In the genomic region with DNA sequence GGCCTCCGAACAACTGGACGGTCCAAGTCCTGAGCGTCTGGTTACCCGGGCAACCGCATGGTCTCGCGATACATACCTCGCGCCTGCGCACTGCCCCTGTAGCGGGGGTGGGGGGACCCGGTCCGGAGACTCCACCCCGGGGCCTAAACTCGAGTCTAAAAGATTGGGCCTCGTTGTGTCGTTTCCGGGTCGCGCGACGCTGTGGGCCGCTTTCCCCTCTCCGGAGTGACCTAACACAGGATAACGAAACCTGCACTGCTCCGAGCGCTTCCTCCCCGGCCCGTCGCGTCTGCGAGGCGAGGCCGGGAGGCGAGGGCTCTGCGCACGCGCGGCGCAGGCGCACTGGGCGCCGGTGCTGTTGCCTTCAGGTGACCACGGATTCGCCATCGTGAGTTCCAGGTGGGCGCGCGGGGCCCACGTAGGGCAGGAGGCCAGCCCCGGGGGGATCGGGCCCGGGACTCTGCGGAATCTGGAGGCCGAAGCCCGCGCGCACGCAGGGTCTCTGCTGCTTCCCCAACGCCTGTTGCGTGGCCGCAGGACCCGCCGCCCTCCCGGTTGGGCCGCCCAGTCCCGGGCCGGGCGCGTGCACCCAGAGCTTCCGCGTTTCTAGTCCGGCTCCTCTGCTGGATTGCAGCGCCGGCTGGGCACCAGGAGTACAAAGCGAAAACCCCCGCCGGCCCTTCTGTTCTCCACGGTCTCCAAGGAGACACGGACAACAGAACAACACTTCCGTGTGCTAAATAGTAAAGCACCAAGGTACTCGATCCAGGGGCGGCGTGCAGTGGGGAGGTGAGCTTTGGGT, we compare ENCODE assay signal across 1 cellular context.
A peak's percentile ranks its signal among the peaks of the same experiment; 100 is the strongest.
TF ChIP-seq lines count a peak whose summit lies in the region.

A gene with protein sequence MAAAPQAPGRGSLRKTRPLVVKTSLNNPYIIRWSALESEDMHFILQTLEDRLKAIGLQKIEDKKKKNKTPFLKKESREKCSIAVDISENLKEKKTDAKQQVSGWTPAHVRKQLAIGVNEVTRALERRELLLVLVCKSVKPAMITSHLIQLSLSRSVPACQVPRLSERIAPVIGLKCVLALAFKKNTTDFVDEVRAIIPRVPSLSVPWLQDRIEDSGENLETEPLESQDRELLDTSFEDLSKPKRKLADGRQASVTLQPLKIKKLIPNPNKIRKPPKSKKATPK (plus strand): TSS at position 345 of the 802 bp plus-strand sequence. CDS start 5,960 bp downstream, outside the sequence.

TF ChIP-seq in HepG2, 621 proteins besides CTCF, POLR2A, EP300 and RAD21 (continued from another document and continues in another):
- TF ChIP-seq ZNF337 (CRISPR knock-in tag; IDR thresholded peaks at IDR 0.05; ENCODE audit: borderline replicate concordance, low read depth) (peak; percentile 88; the same call in 1 of the 2 replicates), ZNF138 (CRISPR knock-in tag; IDR thresholded peaks at IDR 0.05; ENCODE audit: low read depth) (peak; percentile 92), FOXO4 (CRISPR knock-in tag; conservative IDR thresholded peaks at IDR 0.05) (0 out of 2 replicates have a peak, but pooled peaks have one; percentile 91), ZNF609 (CRISPR knock-in tag; IDR thresholded peaks at IDR 0.05; ENCODE audit: borderline replicate concordance) (peak; percentile 65; the same call in 1 of the 2 replicates), SMYD3 (CRISPR knock-in tag; IDR thresholded peaks at IDR 0.05) (peak; percentile 93; the same call in 1 of the 2 replicates), YEATS2 (CRISPR knock-in tag; IDR thresholded peaks at IDR 0.05; ENCODE audit: borderline replicate concordance) (peak; percentile 92), RFX1 (IDR thresholded peaks at IDR 0.05) (peak; percentile 94), MEIS1 (CRISPR knock-in tag; IDR thresholded peaks at IDR 0.05; ENCODE audit: borderline replicate concordance) (peak; percentile 84; the same call in 1 of the 2 replicates)
- TF ChIP-seq, protein P1, sequence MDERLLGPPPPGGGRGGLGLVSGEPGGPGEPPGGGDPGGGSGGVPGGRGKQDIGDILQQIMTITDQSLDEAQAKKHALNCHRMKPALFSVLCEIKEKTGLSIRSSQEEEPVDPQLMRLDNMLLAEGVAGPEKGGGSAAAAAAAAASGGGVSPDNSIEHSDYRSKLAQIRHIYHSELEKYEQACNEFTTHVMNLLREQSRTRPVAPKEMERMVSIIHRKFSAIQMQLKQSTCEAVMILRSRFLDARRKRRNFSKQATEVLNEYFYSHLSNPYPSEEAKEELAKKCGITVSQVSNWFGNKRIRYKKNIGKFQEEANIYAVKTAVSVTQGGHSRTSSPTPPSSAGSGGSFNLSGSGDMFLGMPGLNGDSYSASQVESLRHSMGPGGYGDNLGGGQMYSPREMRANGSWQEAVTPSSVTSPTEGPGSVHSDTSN (CRISPR knock-in tag; IDR thresholded peaks at IDR 0.05), result 0 out of 2 replicates have a peak, but pooled peaks have one; percentile 19
- TF ChIP-seq, protein P2, sequence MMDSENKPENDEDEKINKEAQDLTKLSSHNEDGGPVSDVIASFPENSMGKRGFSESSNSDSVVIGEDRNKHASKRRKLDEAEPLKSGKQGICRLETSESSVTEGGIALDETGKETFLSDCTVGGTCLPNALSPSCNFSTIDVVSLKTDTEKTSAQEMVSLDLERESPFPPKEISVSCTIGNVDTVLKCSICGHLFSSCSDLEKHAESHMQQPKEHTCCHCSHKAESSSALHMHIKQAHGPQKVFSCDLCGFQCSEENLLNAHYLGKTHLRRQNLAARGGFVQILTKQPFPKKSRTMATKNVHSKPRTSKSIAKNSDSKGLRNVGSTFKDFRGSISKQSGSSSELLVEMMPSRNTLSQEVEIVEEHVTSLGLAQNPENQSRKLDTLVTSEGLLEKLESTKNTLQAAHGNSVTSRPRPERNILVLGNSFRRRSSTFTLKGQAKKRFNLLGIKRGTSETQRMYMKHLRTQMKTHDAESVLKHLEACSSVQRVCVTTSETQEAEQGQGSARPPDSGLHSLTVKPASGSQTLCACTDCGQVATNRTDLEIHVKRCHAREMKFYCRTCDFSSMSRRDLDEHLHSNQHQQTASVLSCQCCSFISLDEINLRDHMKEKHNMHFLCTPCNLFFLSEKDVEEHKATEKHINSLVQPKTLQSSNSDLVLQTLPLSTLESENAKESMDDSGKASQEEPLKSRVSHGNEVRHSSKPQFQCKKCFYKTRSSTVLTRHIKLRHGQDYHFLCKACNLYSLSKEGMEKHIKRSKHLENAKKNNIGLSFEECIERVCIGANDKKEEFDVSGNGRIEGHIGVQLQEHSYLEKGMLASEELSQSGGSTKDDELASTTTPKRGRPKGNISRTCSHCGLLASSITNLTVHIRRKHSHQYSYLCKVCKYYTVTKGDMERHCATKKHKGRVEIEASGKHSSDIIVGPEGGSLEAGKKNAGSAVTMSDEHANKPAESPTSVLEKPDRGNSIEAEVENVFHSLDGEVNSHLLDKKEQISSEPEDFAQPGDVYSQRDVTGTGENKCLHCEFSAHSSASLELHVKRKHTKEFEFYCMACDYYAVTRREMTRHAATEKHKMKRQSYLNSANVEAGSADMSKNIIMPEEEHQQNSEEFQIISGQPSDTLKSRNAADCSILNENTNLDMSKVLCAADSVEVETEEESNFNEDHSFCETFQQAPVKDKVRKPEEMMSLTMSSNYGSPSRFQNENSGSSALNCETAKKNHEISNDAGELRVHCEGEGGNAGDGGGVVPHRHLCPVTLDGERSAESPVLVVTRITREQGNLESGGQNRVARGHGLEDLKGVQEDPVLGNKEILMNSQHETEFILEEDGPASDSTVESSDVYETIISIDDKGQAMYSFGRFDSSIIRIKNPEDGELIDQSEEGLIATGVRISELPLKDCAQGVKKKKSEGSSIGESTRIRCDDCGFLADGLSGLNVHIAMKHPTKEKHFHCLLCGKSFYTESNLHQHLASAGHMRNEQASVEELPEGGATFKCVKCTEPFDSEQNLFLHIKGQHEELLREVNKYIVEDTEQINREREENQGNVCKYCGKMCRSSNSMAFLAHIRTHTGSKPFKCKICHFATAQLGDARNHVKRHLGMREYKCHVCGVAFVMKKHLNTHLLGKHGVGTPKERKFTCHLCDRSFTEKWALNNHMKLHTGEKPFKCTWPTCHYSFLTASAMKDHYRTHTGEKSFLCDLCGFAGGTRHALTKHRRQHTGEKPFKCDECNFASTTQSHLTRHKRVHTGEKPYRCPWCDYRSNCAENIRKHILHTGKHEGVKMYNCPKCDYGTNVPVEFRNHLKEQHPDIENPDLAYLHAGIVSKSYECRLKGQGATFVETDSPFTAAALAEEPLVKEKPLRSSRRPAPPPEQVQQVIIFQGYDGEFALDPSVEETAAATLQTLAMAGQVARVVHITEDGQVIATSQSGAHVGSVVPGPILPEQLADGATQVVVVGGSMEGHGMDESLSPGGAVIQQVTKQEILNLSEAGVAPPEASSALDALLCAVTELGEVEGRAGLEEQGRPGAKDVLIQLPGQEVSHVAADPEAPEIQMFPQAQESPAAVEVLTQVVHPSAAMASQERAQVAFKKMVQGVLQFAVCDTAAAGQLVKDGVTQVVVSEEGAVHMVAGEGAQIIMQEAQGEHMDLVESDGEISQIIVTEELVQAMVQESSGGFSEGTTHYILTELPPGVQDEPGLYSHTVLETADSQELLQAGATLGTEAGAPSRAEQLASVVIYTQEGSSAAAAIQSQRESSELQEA (CRISPR knock-in tag; IDR thresholded peaks at IDR 0.05; ENCODE audit: not compliant biosample characterization), result peak; percentile 95
- TF ChIP-seq, protein P3, sequence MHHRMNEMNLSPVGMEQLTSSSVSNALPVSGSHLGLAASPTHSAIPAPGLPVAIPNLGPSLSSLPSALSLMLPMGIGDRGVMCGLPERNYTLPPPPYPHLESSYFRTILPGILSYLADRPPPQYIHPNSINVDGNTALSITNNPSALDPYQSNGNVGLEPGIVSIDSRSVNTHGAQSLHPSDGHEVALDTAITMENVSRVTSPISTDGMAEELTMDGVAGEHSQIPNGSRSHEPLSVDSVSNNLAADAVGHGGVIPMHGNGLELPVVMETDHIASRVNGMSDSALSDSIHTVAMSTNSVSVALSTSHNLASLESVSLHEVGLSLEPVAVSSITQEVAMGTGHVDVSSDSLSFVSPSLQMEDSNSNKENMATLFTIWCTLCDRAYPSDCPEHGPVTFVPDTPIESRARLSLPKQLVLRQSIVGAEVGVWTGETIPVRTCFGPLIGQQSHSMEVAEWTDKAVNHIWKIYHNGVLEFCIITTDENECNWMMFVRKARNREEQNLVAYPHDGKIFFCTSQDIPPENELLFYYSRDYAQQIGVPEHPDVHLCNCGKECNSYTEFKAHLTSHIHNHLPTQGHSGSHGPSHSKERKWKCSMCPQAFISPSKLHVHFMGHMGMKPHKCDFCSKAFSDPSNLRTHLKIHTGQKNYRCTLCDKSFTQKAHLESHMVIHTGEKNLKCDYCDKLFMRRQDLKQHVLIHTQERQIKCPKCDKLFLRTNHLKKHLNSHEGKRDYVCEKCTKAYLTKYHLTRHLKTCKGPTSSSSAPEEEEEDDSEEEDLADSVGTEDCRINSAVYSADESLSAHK (CRISPR knock-in tag; IDR thresholded peaks at IDR 0.05; ENCODE audit: borderline replicate concordance), result no peak
- TF ChIP-seq, protein P4, sequence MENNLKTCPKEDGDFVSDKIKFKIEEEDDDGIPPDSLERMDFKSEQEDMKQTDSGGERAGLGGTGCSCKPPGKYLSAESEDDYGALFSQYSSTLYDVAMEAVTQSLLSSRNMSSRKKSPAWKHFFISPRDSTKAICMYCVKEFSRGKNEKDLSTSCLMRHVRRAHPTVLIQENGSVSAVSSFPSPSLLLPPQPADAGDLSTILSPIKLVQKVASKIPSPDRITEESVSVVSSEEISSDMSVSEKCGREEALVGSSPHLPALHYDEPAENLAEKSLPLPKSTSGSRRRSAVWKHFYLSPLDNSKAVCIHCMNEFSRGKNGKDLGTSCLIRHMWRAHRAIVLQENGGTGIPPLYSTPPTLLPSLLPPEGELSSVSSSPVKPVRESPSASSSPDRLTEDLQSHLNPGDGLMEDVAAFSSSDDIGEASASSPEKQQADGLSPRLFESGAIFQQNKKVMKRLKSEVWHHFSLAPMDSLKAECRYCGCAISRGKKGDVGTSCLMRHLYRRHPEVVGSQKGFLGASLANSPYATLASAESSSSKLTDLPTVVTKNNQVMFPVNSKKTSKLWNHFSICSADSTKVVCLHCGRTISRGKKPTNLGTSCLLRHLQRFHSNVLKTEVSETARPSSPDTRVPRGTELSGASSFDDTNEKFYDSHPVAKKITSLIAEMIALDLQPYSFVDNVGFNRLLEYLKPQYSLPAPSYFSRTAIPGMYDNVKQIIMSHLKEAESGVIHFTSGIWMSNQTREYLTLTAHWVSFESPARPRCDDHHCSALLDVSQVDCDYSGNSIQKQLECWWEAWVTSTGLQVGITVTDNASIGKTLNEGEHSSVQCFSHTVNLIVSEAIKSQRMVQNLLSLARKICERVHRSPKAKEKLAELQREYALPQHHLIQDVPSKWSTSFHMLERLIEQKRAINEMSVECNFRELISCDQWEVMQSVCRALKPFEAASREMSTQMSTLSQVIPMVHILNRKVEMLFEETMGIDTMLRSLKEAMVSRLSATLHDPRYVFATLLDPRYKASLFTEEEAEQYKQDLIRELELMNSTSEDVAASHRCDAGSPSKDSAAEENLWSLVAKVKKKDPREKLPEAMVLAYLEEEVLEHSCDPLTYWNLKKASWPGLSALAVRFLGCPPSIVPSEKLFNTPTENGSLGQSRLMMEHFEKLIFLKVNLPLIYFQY (CRISPR knock-in tag; IDR thresholded peaks at IDR 0.05; ENCODE audit: borderline replicate concordance), result peak; percentile 73; the same call in 1 of the 2 replicates
